8 cellular contexts compared by ENCODE assay signal in the genomic region with DNA sequence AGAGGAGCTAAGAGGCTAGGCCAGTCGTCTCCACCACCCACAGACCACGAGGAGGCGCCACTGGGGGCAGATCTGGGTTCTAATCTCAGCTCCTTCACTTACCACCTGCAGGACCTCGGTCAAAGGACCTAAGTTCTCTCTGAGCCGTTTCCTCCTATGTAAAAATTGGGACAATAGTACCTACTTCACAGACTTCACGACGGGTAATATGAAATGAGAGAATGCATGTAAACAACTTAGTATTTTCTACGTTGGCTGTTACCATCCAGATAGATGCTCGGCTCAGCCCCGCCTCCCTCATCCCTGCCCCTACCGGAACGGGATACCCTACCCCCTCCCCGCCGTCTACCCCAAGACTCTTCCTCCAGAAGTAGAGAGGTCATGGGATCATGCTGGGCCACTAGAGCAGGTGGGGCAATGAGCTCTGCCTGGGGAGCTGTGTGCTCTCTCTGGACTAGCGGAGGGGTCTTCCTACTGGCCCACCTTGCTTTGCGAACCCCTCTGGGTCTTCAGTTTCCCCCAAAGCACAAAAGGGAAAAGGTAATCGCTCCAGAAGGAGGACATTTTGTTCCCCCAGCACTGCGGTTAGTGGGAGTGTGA. TPM values are rescaled to one million over a fixed set of nuclear protein-coding genes. Genes with fewer than 3 reads are reported as not detected.
A peak's percentile ranks its signal among the peaks of the same experiment; 100 is the strongest.
DNase-seq lines count a peak whose midpoint lies in the region; FAIRE-seq and TF ChIP-seq lines count a peak whose summit lies in the region.

No MANE protein-coding gene starts in this region.

- H3K27me3 ChIP-seq in adipocyte (replicated peaks; ENCODE audit: control insufficient read depth, insufficient read depth, low read length) (no peaks in the 10 kb centered on the region), hepatocyte (no peaks in the 10 kb centered on the region), rectal smooth muscle tissue (ENCODE audit: control insufficient read depth, insufficient read depth, low read length) (no peaks in the 10 kb centered on the region)

- in situ Hi-C loops in SK-MEL-5 (cut with HindIII; ENCODE audit: low pct_unique_long_range_greater_than_20kb, low sequenced_read_pairs), result loop anchor here (25.0 kb wide), 1 partner anchor 125 kb away; no protein-coding TSS in a partner anchor

- peak overlapping the region; percentile 93 for H3K9ac ChIP-seq in adipocyte (ENCODE audit: low read length)
- peak overlapping the region; percentile 38 for H3K9ac ChIP-seq in rectal smooth muscle tissue (ENCODE audit: low read length)

- DNase-seq in SK-MEL-5 (ENCODE audit: low read depth, low spot score), result peak; percentile 73
- peak; percentile 51 for DNase-seq in adipocyte (ENCODE audit: low read depth)
- peak; percentile 48 for DNase-seq in hepatocyte (ENCODE audit: low spot score)
- DNase-seq in H54 (ENCODE audit: insufficient read length, low spot score), result no peak
- DNase-seq in kidney glomerular epithelial cell (lab: John Stamatoyannopoulos, UW), result no peak

- peak; percentile 48 for TF ChIP-seq CTCF in 22Rv1 (IDR thresholded peaks at IDR 0.05)
- TF ChIP-seq CTCF in GM12875 (IDR thresholded peaks at IDR 0.05; ENCODE audit: borderline replicate concordance, insufficient read depth, low read depth, low read length), result peak; percentile 43; the same call in 1 of the 2 replicates
- peak; percentile 42 for TF ChIP-seq CTCF in hepatocyte (IDR thresholded peaks at IDR 0.05; ENCODE audit: poor library complexity)

- H3K27ac ChIP-seq in 22Rv1 (peak overlapping the region; percentile 64), hepatocyte (peak overlapping the region; percentile 81), rectal smooth muscle tissue (ENCODE audit: low read depth, low read length) (peak overlapping the region; percentile 73)

- H2AFZ ChIP-seq in hepatocyte, result peak overlapping the region; percentile 92

- H3K9me3 ChIP-seq in adipocyte (ENCODE audit: control insufficient read depth, low read length) (no peaks in the 10 kb centered on the region), hepatocyte (ENCODE audit: low read depth) (no peaks in the 10 kb centered on the region)

- TF ChIP-seq POLR2A in H54 (IDR thresholded peaks at IDR 0.05; ENCODE audit: low read depth, low read length), result no peak

- peaks cover 4% of the 10 kb centered on the region for H3K79me2 ChIP-seq in hepatocyte

- H3K36me3 ChIP-seq in adipocyte (ENCODE audit: control insufficient read depth, insufficient read depth, low read length, severe bottlenecking), result peaks cover 6% of the 10 kb centered on the region
- H3K36me3 ChIP-seq in hepatocyte (replicated peaks; ENCODE audit: insufficient read depth, low read depth), result no peaks in the 10 kb centered on the region
- H3K36me3 ChIP-seq in rectal smooth muscle tissue (ENCODE audit: control insufficient read depth, insufficient read depth, low read length), result peaks cover 3% of the 10 kb centered on the region

- 15% methylated on average over 18 of the region's 18 CpGs for WGBS in hepatocyte (ENCODE audit: low lambda C conversion rate, missing lambda C conversion rate)

- H3K4me3 ChIP-seq in GM12875 (ENCODE audit: low read depth, low read length), result peak overlapping the region; percentile 35
- H3K4me3 ChIP-seq in adipocyte (ENCODE audit: low read length), result peak overlapping the region; percentile 94
- peak overlapping the region; percentile 73 for H3K4me3 ChIP-seq in hepatocyte
- H3K4me3 ChIP-seq in rectal smooth muscle tissue (ENCODE audit: low read length), result peak overlapping the region; percentile 93

- H3K4me1 ChIP-seq in adipocyte (ENCODE audit: control insufficient read depth, insufficient read depth, low read length) (peaks cover 22% of the 10 kb centered on the region), hepatocyte (ENCODE audit: insufficient read depth) (no peaks in the 10 kb centered on the region), rectal smooth muscle tissue (ENCODE audit: control insufficient read depth, insufficient read depth, low read length) (peaks cover 4% of the 10 kb centered on the region)

- no peak for FAIRE-seq in H54 (lab: Jason Lieb, UNC)

- no peaks in the 10 kb centered on the region for H4K20me1 ChIP-seq in hepatocyte (ENCODE audit: insufficient read depth, poor library complexity, severe bottlenecking)

- no peaks in the 10 kb centered on the region for H3K9me2 ChIP-seq in hepatocyte (replicated peaks; ENCODE audit: insufficient read depth)

- peak overlapping the region; percentile 88 for H3K4me2 ChIP-seq in hepatocyte

RNA-seq across cellular contexts. Expression of gene GNPDA1, which starts 0.5 kb away (rescaled TPM):
- total RNA-seq in SK-MEL-5 (2014; rRNA removed; shearing (Covaris generic)), result 206 and 211 TPM in 2 replicates
- 167 and 178 TPM in 2 replicates for polyA plus RNA-seq in SK-MEL-5 (2015; cell fraction: cytosol; rRNA removed)
- polyA plus RNA-seq in SK-MEL-5 (2015; cell fraction: nucleus; rRNA removed), result 153 and 186 TPM in 2 replicates
- 106 and 126 TPM in 2 replicates for total RNA-seq in hepatocyte
- polyA plus RNA-seq in hepatocyte, result 85.3 and 97.3 TPM in 2 replicates

RNA-seq across cellular contexts. Expression of gene RNF14, which starts 43.4 kb away (rescaled TPM):
- 213 and 228 TPM in 2 replicates for total RNA-seq in SK-MEL-5 (2014; rRNA removed; shearing (Covaris generic))
- 77.5 and 92.9 TPM in 2 replicates for polyA plus RNA-seq in SK-MEL-5 (2015; cell fraction: cytosol; rRNA removed)
- 47.1 and 54.6 TPM in 2 replicates for polyA plus RNA-seq in SK-MEL-5 (2015; cell fraction: nucleus; rRNA removed)
- total RNA-seq in hepatocyte, result 53.0 and 57.8 TPM in 2 replicates
- polyA plus RNA-seq in hepatocyte, result 48.2 and 52.6 TPM in 2 replicates

RNA-seq across cellular contexts. Expression of gene PCDH12, which starts 54.3 kb away (rescaled TPM):
- not detected in 2 replicates for total RNA-seq in SK-MEL-5 (2014; rRNA removed; shearing (Covaris generic))
- polyA plus RNA-seq in SK-MEL-5 (2015; cell fraction: cytosol; rRNA removed), result 0.04 TPM in 1 of 2 replicates, not detected in the other
- polyA plus RNA-seq in SK-MEL-5 (2015; cell fraction: nucleus; rRNA removed), result not detected in 2 replicates
- total RNA-seq in hepatocyte, result 1.1 and 4.5 TPM in 2 replicates
- polyA plus RNA-seq in hepatocyte, result 0.06 and 0.42 TPM in 2 replicates

Comparison
In these comparisons a context has a peak if more than half of its experiments do, and no peak if none do; other contexts are left out.
1. H3K4me3 ChIP-seq: peak in every context shown above with its lines; median percentile 94 in adipocyte; 93 in rectal smooth muscle tissue; 73 in hepatocyte; 35 in GM12875.
2. DNase-seq: peak in SK-MEL-5 (single experiment), adipocyte (single experiment) and hepatocyte (single experiment); none in H54 (single experiment) and kidney glomerular epithelial cell (single experiment).
3. Peak in every context shown above with its lines, with median percentiles within 50 percentile points of each other: H3K27ac ChIP-seq and CTCF ChIP-seq.